In genomic region chr11:83864412-83865057, GRCh38 we compare ENCODE assay signal across 24 cellular contexts.
DNase-seq lines count a peak whose midpoint lies in the region; ATAC-seq, FAIRE-seq and TF ChIP-seq lines count a peak whose summit lies in the region.
"Had no signal": no experiment of that assay in that cellular context is flagged by ENCODE, and none has a peak within 500 bp of the region (broad histone marks: within the 10 kb centered on the region; RNA-seq: fewer than 3 reads in every experiment).

No MANE protein-coding gene starts in this region.

- intact Hi-C loops in right cardiac atrium (cut with DNase I) = no loop called here

- H3K4me3 ChIP-seq in BE2C (ENCODE audit: low read depth, low read length) (peak overlapping the region; percentile 16), right cardiac atrium (ENCODE audit: low read length) (no peak overlapping the region)
- H3K4me3 ChIP-seq: A549 had no signal

- no peak for TF ChIP-seq CTCF in BE2C (IDR thresholded peaks at IDR 0.05; ENCODE audit: low read depth, low read length)

- H3K36me3 ChIP-seq in BE2C = no peaks in the 10 kb centered on the region

- no peak for ATAC-seq in right cardiac atrium
- ATAC-seq: A549; CD8-positive, alpha-beta T cell; HCT116 had no signal

- 84% methylated on average over 4 of the region's 4 CpGs for WGBS in right cardiac atrium

- no peaks in the 10 kb centered on the region for H3K27me3 ChIP-seq in BE2C
- H3K27me3 ChIP-seq in right cardiac atrium (ENCODE audit: control insufficient read depth, insufficient read depth) = no peaks in the 10 kb centered on the region

- H3K9me3 ChIP-seq in BE2C (0 out of 2 replicates have a peak, but pooled peaks cover 4% of the 10 kb centered on the region), right cardiac atrium (ENCODE audit: control insufficient read depth, low read length) (no peaks in the 10 kb centered on the region)
- H3K9me3 ChIP-seq: A549 had no signal

- no peak overlapping the region for H3K27ac ChIP-seq in right cardiac atrium (ENCODE audit: low read length)
- H3K27ac ChIP-seq: A549, C4-2B had no signal

- peaks cover 35% of the 10 kb centered on the region for H3K4me1 ChIP-seq in BE2C
- no peaks in the 10 kb centered on the region for H3K4me1 ChIP-seq in right cardiac atrium (ENCODE audit: control insufficient read depth, insufficient read depth, low read length)
- H3K4me1 ChIP-seq: A549 had no signal

- DNase-seq in BE2C (peak; percentile 67), H4 (ENCODE audit: low spot score) (peak; percentile 21), T1000 (lab: John Stamatoyannopoulos, UW) (peak; percentile 20), DMS53 treated with DMSO at 0.1 percent for 48 hours (lab: John Stamatoyannopoulos, UW; ENCODE audit: unreplicated experiment) (no peak), right cardiac atrium (no peak), HT-29 (ENCODE audit: low spot score) (no peak)
- DNase-seq: Calu3; CD8-positive, alpha-beta T cell; IMR-90; KG1; MM.1S; NCI-H2029; NCI-H345; NCI-H524; NCI-H82; OCI-M1; SIG-M5 had no signal

- peak; percentile 33 for FAIRE-seq in islet of Langerhans (lab: Jason Lieb, UNC)
- FAIRE-seq: A549, GM19239, H1, RCC 7860 had no signal

Comparison
In these comparisons a context has a peak if more than half of its experiments do, and no peak if none do; other contexts are left out.
1. DNase-seq: peak in BE2C (single experiment), H4 (single experiment) and T1000 (single experiment); none in DMS53 treated with DMSO at 0.1 percent for 48 hours (single experiment), right cardiac atrium (0 of 3) and HT-29 (single experiment).